ENCODE assay signal across 12 cellular contexts in genomic region chr14:102187583-102188001, GRCh38. TPM values are rescaled to one million over a fixed set of nuclear protein-coding genes. Genes with fewer than 3 reads are reported as not detected.
DNase-seq lines count a peak whose midpoint lies in the region; TF ChIP-seq lines count a peak whose summit lies in the region.
"Had no signal": no experiment of that assay in that cellular context is flagged by ENCODE, and none has a peak within 500 bp of the region (broad histone marks: within the 10 kb centered on the region; RNA-seq: fewer than 3 reads in every experiment).

No MANE protein-coding gene starts in this region.

- H3K4me1 Mint-ChIP-seq in osteocyte (ENCODE audit: unreplicated experiment) (peaks cover 50% of the 10 kb centered on the region), CD14-positive monocyte (peaks cover 7% of the 10 kb centered on the region)

- DNase-seq in A673 (ENCODE audit: low spot score) (no peak), MG63 (peak; percentile 32), epithelial cell of esophagus (ENCODE audit: low read depth) (peak; percentile 52), osteocyte (ENCODE audit: extremely low spot score, unreplicated experiment) (no peak), CD14-positive monocyte (ENCODE audit: low spot score) (no peak), T-helper 2 cell (no peak), dedifferentiated amniotic fluid mesenchymal stem cell (ENCODE audit: extremely low spot score) (no peak), ecto neural progenitor cell (ENCODE audit: low spot score) (no peak)
- DNase-seq: CD8-positive, alpha-beta memory T cell; stimulated activated CD4-positive, alpha-beta T cell treated with anti-CD3 and anti-CD28 coated beads, Interleukin-1b, Interleukin-23, amount 100 ng/mL, for 48 hours had no signal

- H3K36me3 ChIP-seq in A673 (ENCODE audit: insufficient read depth, low read length, poor library complexity, severe bottlenecking) (no peaks in the 10 kb centered on the region), MG63 (no peaks in the 10 kb centered on the region)

- no TSS peak for BruUV-seq in A673 (replicated peaks; lab: Mats Ljungman, UMichigan)

- H3K27me3 ChIP-seq in A673 (replicated peaks; ENCODE audit: insufficient read depth, low read depth, low read length, poor library complexity), result no peaks in the 10 kb centered on the region
- H3K27me3 ChIP-seq in MG63, result no peaks in the 10 kb centered on the region

- peaks cover 41% of the 10 kb centered on the region for H3K4me1 ChIP-seq in A673 (ENCODE audit: insufficient read depth, low read length, poor library complexity, severe bottlenecking)

- POLR2A ChIA-PET in A673 (lab: Charles Lee; ENCODE audit: low non-redundant PET), result interaction anchor here (0.6 kb wide), 2 partner anchors 67 to 239 kb away, joined by 3 to 9 read pairs; no protein-coding TSS in a partner anchor

- H3K9me3 ChIP-seq in A673 (ENCODE audit: low read depth, low read length, poor library complexity, severe bottlenecking) (no peaks in the 10 kb centered on the region), MG63 (no peaks in the 10 kb centered on the region)

- no peaks in the 10 kb centered on the region for H3K27me3 Mint-ChIP-seq in osteocyte (ENCODE audit: unreplicated experiment)
- H3K27me3 Mint-ChIP-seq in CD14-positive monocyte (ENCODE audit: low read depth in 3 of 3), result no peaks in the 10 kb centered on the region
- H3K27me3 Mint-ChIP-seq: CD8-positive, alpha-beta memory T cell had no signal

- H3K4me3 ChIP-seq in A673 (ENCODE audit: low read depth, low read length, poor library complexity, severe bottlenecking) (no peak overlapping the region), MG63 (no peak overlapping the region), epithelial cell of esophagus (ENCODE audit: low read length) (no peak overlapping the region)

- peak overlapping the region; percentile 53 for H3K27ac ChIP-seq in A673 (ENCODE audit: low read depth, low read length, poor library complexity, severe bottlenecking)

- CTCF ChIA-PET in A673 (lab: Charles Lee), result interaction anchor here (0.6 kb wide), 1 partner anchor 141 kb away, joined by 5 read pairs; no protein-coding TSS in a partner anchor

- H3K36me3 Mint-ChIP-seq in osteocyte (ENCODE audit: unreplicated experiment) (no peaks in the 10 kb centered on the region), CD14-positive monocyte (peaks cover 6 to 8% of the 10 kb centered on the region in 2 donors)
- H3K36me3 Mint-ChIP-seq: CD8-positive, alpha-beta memory T cell had no signal

- peak overlapping the region; percentile 95 for H3K27ac Mint-ChIP-seq in osteocyte (ENCODE audit: unreplicated experiment)
- H3K27ac Mint-ChIP-seq in CD14-positive monocyte, result peak overlapping the region in 1 of 7 donors; percentile 4
- H3K27ac Mint-ChIP-seq: activated T-helper 2 cell treated with anti-CD3 and anti-CD28 coated beads, Interferon-gamma antibody, Interleukin-2, Interleukin-4, amounts not matched to agents 10 μg/mL and 5 μg/mL and 100 μg/mL, durations not matched to agents 14 hours and 24 hours and 36 hours; T-helper 2 cell treated with Interferon-gamma antibody and Interleukin-4, amounts not matched to agents 5 μg/mL and 100 μg/mL, for 36 hours had no signal

- no peak for TF ChIP-seq CTCF in A673 (conservative IDR thresholded peaks at IDR 0.05; ENCODE audit: low read depth, low read length)
- no peak for TF ChIP-seq CTCF in epithelial cell of esophagus (IDR thresholded peaks at IDR 0.05; ENCODE audit: insufficient read depth, low read depth, low read length, missing control alignments)
- no peak for TF ChIP-seq CTCF in osteocyte (IDR thresholded peaks at IDR 0.05)
- no peak for TF ChIP-seq CTCF in CD14-positive monocyte (IDR thresholded peaks at IDR 0.05)

- intact Hi-C loops in A673 (cut with micrococcal nuclease; ENCODE audit: unreplicated experiment), result no loop called here
- intact Hi-C loops in CD14-positive monocyte (cut with micrococcal nuclease), result no loop called here

- H3K9me3 Mint-ChIP-seq in osteocyte (ENCODE audit: unreplicated experiment), result no peaks in the 10 kb centered on the region
- H3K9me3 Mint-ChIP-seq in CD14-positive monocyte, result no peaks in the 10 kb centered on the region
- H3K9me3 Mint-ChIP-seq: activated T-helper 2 cell treated with anti-CD3 and anti-CD28 coated beads, Interferon-gamma antibody, Interleukin-2, Interleukin-4, amounts not matched to agents 10 μg/mL and 5 μg/mL and 100 μg/mL, durations not matched to agents 14 hours and 24 hours and 36 hours; CD8-positive, alpha-beta memory T cell; T-helper 2 cell treated with Interferon-gamma antibody and Interleukin-4, amounts not matched to agents 5 μg/mL and 100 μg/mL, for 36 hours had no signal

- H3K4me3 Mint-ChIP-seq in osteocyte (ENCODE audit: unreplicated experiment) (no peak overlapping the region), CD14-positive monocyte (no peak overlapping the region)
- H3K4me3 Mint-ChIP-seq: CD8-positive, alpha-beta memory T cell; T-helper 2 cell treated with Interferon-gamma antibody and Interleukin-4, amounts not matched to agents 5 μg/mL and 100 μg/mL, for 36 hours had no signal

RNA-seq across cellular contexts. Expression of gene WDR20, which starts 47.9 kb away (rescaled TPM):
- total RNA-seq in A673 (2021) (28.3 and 35.8 TPM in 2 replicates), osteocyte (27.4 and 29.8 TPM in 2 replicates)
- 11.2 and 11.8 TPM in 2 replicates for total RNA-seq in MG63 (2014; rRNA removed; shearing (Covaris generic); ENCODE audit: low replicate concordance)
- 1 to 10 TPM; 7.4 to 9.0 TPM for polyA plus RNA-seq in CD14-positive monocyte

Comparison
In these comparisons a context has a peak if more than half of its experiments do, and no peak if none do; other contexts are left out.
1. DNase-seq: peak in MG63 (single experiment) and epithelial cell of esophagus (single experiment); none in A673 (single experiment), osteocyte (single experiment), CD14-positive monocyte (single experiment), T-helper 2 cell (0 of 5), dedifferentiated amniotic fluid mesenchymal stem cell (single experiment) and ecto neural progenitor cell (single experiment).